ENCODE assay signal across 15 cellular contexts in genomic region chr10:35574924-35575352, GRCh38. TPM values are rescaled to one million over a fixed set of nuclear protein-coding genes. Genes with fewer than 3 reads are reported as not detected.
DNase-seq lines count a peak whose midpoint lies in the region; ATAC-seq and TF ChIP-seq lines count a peak whose summit lies in the region.
"Had no signal": no experiment of that assay in that cellular context is flagged by ENCODE, and none has a peak within 500 bp of the region (broad histone marks: within the 10 kb centered on the region; RNA-seq: fewer than 3 reads in every experiment).

No MANE protein-coding gene starts in this region.

- TF ChIP-seq POLR2A in uterus (IDR thresholded peaks at IDR 0.05): no peak

- peaks cover 18% of the 10 kb centered on the region for H3K4me1 ChIP-seq in GM23248 (ENCODE audit: insufficient read depth)
- no peaks in the 10 kb centered on the region for H3K4me1 ChIP-seq in uterus
- H3K4me1 ChIP-seq: BLaER1 treated with 17β-estradiol and CSF1 and Interleukin-3, amounts not matched to agents 10 nM and 100 nM had no signal

- no peaks in the 10 kb centered on the region for H4K20me1 ChIP-seq in GM23248 (ENCODE audit: insufficient read depth)

- WGBS in GM23248 (ENCODE audit: low coverage in 1 of 2, low lambda C conversion rate in 2 of 2, missing lambda C conversion rate in 2 of 2), 2 experiments: 21 to 25% methylated on average over 8 to 9 of the region's 9 CpGs

- no peak for TF ChIP-seq CTCF in uterus (IDR thresholded peaks at IDR 0.05)

- no peak overlapping the region for H2AFZ ChIP-seq in GM23248

- DNase-seq in 8988T (peak; percentile 46), GM23248 (peak; percentile 86), T1000 (lab: John Stamatoyannopoulos, UW) (peak; percentile 68), glomerular endothelial cell (ENCODE audit: extremely low read depth, low read depth, low spot score) (peak; percentile 62), uterus (no peak), substantia nigra (lab: John Stamatoyannopoulos, UW) (no peak)
- DNase-seq in stimulated activated CD4-positive, alpha-beta T cell treated with anti-CD3 and anti-CD28 coated beads, Interleukin-2, amount 100 ng/mL, for 24 hours: no peak
- DNase-seq: NCI-H1092; stimulated activated CD4-positive, alpha-beta T cell treated with anti-CD3 and anti-CD28 coated beads, Interleukin-4, amount 100 ng/mL, for 24 hours had no signal

- no peaks in the 10 kb centered on the region for H3K79me2 ChIP-seq in GM23248 (ENCODE audit: insufficient read depth)

- H3K9me3 ChIP-seq in GM23248 (ENCODE audit: low read depth): no peaks in the 10 kb centered on the region
- H3K9me3 ChIP-seq in uterus: no peaks in the 10 kb centered on the region
- H3K9me3 ChIP-seq: BLaER1 treated with 17β-estradiol and CSF1 and Interleukin-3, amounts not matched to agents 10 nM and 100 nM; thoracic aorta had no signal

- no peaks in the 10 kb centered on the region for H3K9me2 ChIP-seq in GM23248 (ENCODE audit: insufficient read depth)

- peak overlapping the region; percentile 12 for H3K4me2 ChIP-seq in GM23248 (ENCODE audit: unreplicated experiment)
- H3K4me2 ChIP-seq: BLaER1 treated with 17β-estradiol and CSF1 and Interleukin-3, amounts not matched to agents 10 nM and 100 nM had no signal

- H3K9ac ChIP-seq in GM23248: no peak overlapping the region
- H3K9ac ChIP-seq: BLaER1 treated with 17β-estradiol and CSF1 and Interleukin-3, amounts not matched to agents 10 nM and 100 nM had no signal

- H3K27me3 ChIP-seq in GM23248 (replicated peaks; ENCODE audit: insufficient read depth): no peaks in the 10 kb centered on the region
- no peaks in the 10 kb centered on the region for H3K27me3 ChIP-seq in uterus
- H3K27me3 ChIP-seq: BLaER1 treated with 17β-estradiol and CSF1 and Interleukin-3, amounts not matched to agents 10 nM and 100 nM had no signal

- H3F3A ChIP-seq in GM23248 (ENCODE audit: insufficient read depth): peaks cover 18% of the 10 kb centered on the region

- H3K4me3 ChIP-seq in GM23248: no peak overlapping the region
- no peak overlapping the region for H3K4me3 ChIP-seq in uterus
- H3K4me3 ChIP-seq: BLaER1 treated with 17β-estradiol and CSF1 and Interleukin-3, amounts not matched to agents 10 nM and 100 nM; GM12878; thoracic aorta had no signal

- ATAC-seq in GM18511 (IDR thresholded peaks at IDR 0.05; ENCODE audit: unreplicated experiment): no peak
- ATAC-seq: GM12878 had no signal

- in situ Hi-C loops in GM23248 (cut with MboI): loop anchor here (25.0 kb wide), 1 partner anchor 463 kb away; no protein-coding TSS in a partner anchor

- H3K36me3 ChIP-seq in GM23248 (ENCODE audit: low read depth): peaks cover 14% of the 10 kb centered on the region
- no peaks in the 10 kb centered on the region for H3K36me3 ChIP-seq in uterus
- H3K36me3 ChIP-seq: thoracic aorta had no signal

- intact Hi-C loops in uterus (cut with DNase I; ENCODE audit: low total_unique reads): no loop called here

- peak overlapping the region; percentile 56 for H3K27ac ChIP-seq in GM23248
- no peak overlapping the region for H3K27ac ChIP-seq in uterus
- no peak overlapping the region for H3K27ac ChIP-seq in substantia nigra (ENCODE audit: low read depth, low read length, poor library complexity, severe bottlenecking)
- H3K27ac ChIP-seq: BLaER1 treated with 17β-estradiol and CSF1 and Interleukin-3, amounts not matched to agents 10 nM and 100 nM; thoracic aorta had no signal

RNA-seq across cellular contexts. Expression of gene GJD4, which starts 30.2 kb away (rescaled TPM):
- not detected in 2 replicates for total RNA-seq in GM23248 (2014; rRNA removed; shearing (Covaris generic))
- not detected in 2 replicates for polyA plus RNA-seq in GM23248 (2016; fragmentation: Nextera tagmentation; extraction: Ambion mirVana)
- not detected in 2 replicates for total RNA-seq in glomerular endothelial cell
- not detected for total RNA-seq in uterus
- total RNA-seq: activated T-helper 2 cell treated with anti-CD3 and anti-CD28 coated beads, Interferon-gamma antibody, Interleukin-2, Interleukin-4, amounts not matched to agents 10 μg/mL and 5 μg/mL and 100 μg/mL, durations not matched to agents 14 hours and 24 hours and 36 hours; GM12878; thoracic aorta had no signal
- polyA plus RNA-seq: GM12878, neural cell had no signal

Comparison
In these comparisons a context has a peak if more than half of its experiments do, and no peak if none do; other contexts are left out.
1. DNase-seq: peak in 8988T (single experiment), GM23248 (single experiment), T1000 (single experiment) and glomerular endothelial cell (single experiment); none in uterus (0 of 2), stimulated activated CD4-positive, alpha-beta T cell treated with anti-CD3 and anti-CD28 coated beads, Interleukin-2, amount 100 ng/mL, for 24 hours (0 of 2) and substantia nigra (0 of 49).